ENCODE assay signal across 39 cellular contexts in genomic region chrX:143869018-143869417, GRCh38. TPM values are rescaled to one million over a fixed set of nuclear protein-coding genes. Genes with fewer than 3 reads are reported as not detected.
"Had no signal": no experiment of that assay in that cellular context is flagged by ENCODE, and none has a peak within 500 bp of the region (broad histone marks: within the 10 kb centered on the region; RNA-seq: fewer than 3 reads in every experiment).

No MANE protein-coding gene starts in this region.

- H3K27ac ChIP-seq: cardiac muscle cell, VCaP had no signal

- H3K9me3 Mint-ChIP-seq: activated naive CD4-positive, alpha-beta T cell treated with anti-CD3 and anti-CD28 coated beads, Interleukin-2, amount 10 ng/mL, durations not matched to agents 7 days and 5 days; activated naive CD4-positive, alpha-beta T cell treated with anti-CD3 and anti-CD28 coated beads, Interleukin-2, amount 50 U/mL, for 24 hours; activated naive CD8-positive, alpha-beta T cell treated with anti-CD3 and anti-CD28 coated beads, Interleukin-2, amount 10 ng/mL, durations not matched to agents 7 days and 5 days; activated naive CD8-positive, alpha-beta T cell treated with anti-CD3 and anti-CD28 coated beads, Interleukin-2, amount 50 U/mL, for 24 hours; activated T-cell treated with anti-CD3 and anti-CD28 coated beads, Interleukin-2, amount 50 U/mL, for 24 hours; central memory CD8-positive, alpha-beta T cell; T-helper 1 cell treated with Interleukin-12 subunit alpha and Interleukin-12 subunit beta and Interleukin-4 antibody, amounts not matched to agents 30 μg/mL and 1 μg/mL, for 36 hours had no signal

- H3K27me3 ChIP-seq: cardiac muscle cell had no signal

- H3K4me3 Mint-ChIP-seq: activated B cell treated with CpG ODN at 0.5 μM for 24 hours; activated CD4-positive, alpha-beta memory T cell treated with anti-CD3 and anti-CD28 coated beads for 36 hours; activated CD4-positive, alpha-beta T cell treated with anti-CD3 and anti-CD28 coated beads, Interleukin-2, amount 10 ng/mL, durations not matched to agents 24 days and 14 days; activated CD8-positive, alpha-beta memory T cell treated with anti-CD3 and anti-CD28 coated beads, Interleukin-2, amount 10 ng/mL, durations not matched to agents 7 days and 5 days; activated CD8-positive, alpha-beta T cell treated with anti-CD3 and anti-CD28 coated beads, Interleukin-2, amount 10 ng/mL, durations not matched to agents 7 days and 5 days; activated naive CD4-positive, alpha-beta T cell treated with anti-CD3 and anti-CD28 coated beads, Interleukin-2, amount 10 ng/mL, durations not matched to agents 7 days and 5 days; activated naive CD4-positive, alpha-beta T cell treated with anti-CD3 and anti-CD28 coated beads, Interleukin-2, amount 50 U/mL, for 24 hours; activated naive CD8-positive, alpha-beta T cell; activated naive CD8-positive, alpha-beta T cell treated with anti-CD3 and anti-CD28 coated beads, Interleukin-2, amount 10 ng/mL, durations not matched to agents 7 days and 5 days; activated naive CD8-positive, alpha-beta T cell treated with anti-CD3 and anti-CD28 coated beads, Interleukin-2, amount 50 U/mL, for 24 hours; activated T-cell treated with anti-CD3 and anti-CD28 coated beads, Interleukin-2, amount 50 U/mL, for 24 hours; brain; central memory CD8-positive, alpha-beta T cell; T-helper 1 cell treated with Interleukin-12 subunit alpha and Interleukin-12 subunit beta and Interleukin-4 antibody, amounts not matched to agents 30 μg/mL and 1 μg/mL, for 36 hours; T-helper 2 cell treated with Interferon-gamma antibody and Interleukin-4, amounts not matched to agents 5 μg/mL and 100 μg/mL, for 36 hours had no signal

- H3K27me3 Mint-ChIP-seq: activated B cell treated with CpG ODN at 0.5 μM for 24 hours; activated CD4-positive, alpha-beta memory T cell treated with anti-CD3 and anti-CD28 coated beads for 36 hours; activated CD4-positive, alpha-beta T cell treated with anti-CD3 and anti-CD28 coated beads, Interleukin-2, amount 10 ng/mL, durations not matched to agents 24 days and 14 days; activated CD8-positive, alpha-beta memory T cell treated with anti-CD3 and anti-CD28 coated beads, Interleukin-2, amount 10 ng/mL, durations not matched to agents 7 days and 5 days; activated naive CD4-positive, alpha-beta T cell treated with anti-CD3 and anti-CD28 coated beads, Interleukin-2, amount 10 ng/mL, durations not matched to agents 7 days and 5 days; activated naive CD4-positive, alpha-beta T cell treated with anti-CD3 and anti-CD28 coated beads, Interleukin-2, amount 50 U/mL, for 24 hours; activated naive CD8-positive, alpha-beta T cell; activated naive CD8-positive, alpha-beta T cell treated with anti-CD3 and anti-CD28 coated beads, Interleukin-2, amount 10 ng/mL, durations not matched to agents 7 days and 5 days; activated naive CD8-positive, alpha-beta T cell treated with anti-CD3 and anti-CD28 coated beads, Interleukin-2, amount 50 U/mL, for 24 hours; central memory CD8-positive, alpha-beta T cell had no signal

- H3K4me3 ChIP-seq: cardiac muscle cell had no signal

- DNase-seq: activated B cell treated with CpG ODN at 0.5 μM for 24 hours; activated CD4-positive, alpha-beta memory T cell treated with anti-CD3 and anti-CD28 coated beads for 36 hours; activated CD4-positive, alpha-beta T cell treated with anti-CD3 and anti-CD28 coated beads for 4 hours; activated CD4-positive, alpha-beta T cell treated with anti-CD3 and anti-CD28 coated beads, Interleukin-2, amount 10 ng/mL, durations not matched to agents 24 days and 14 days; activated CD4-positive, alpha-beta T cell treated with anti-CD3 and anti-CD28 coated beads, Interleukin-2, amount 50 U/mL, for 1 hour; activated CD4-positive, alpha-beta T cell treated with anti-CD3 and anti-CD28 coated beads, Interleukin-2, amount 50 U/mL, for 4 hours; activated CD4-positive, CD25-positive, alpha-beta regulatory T cell treated with anti-CD3 and anti-CD28 coated beads, Interleukin-2, amount 50 U/mL, for 72 hours; activated CD8-positive, alpha-beta memory T cell treated with anti-CD3 and anti-CD28 coated beads for 24 hours; activated CD8-positive, alpha-beta memory T cell treated with anti-CD3 and anti-CD28 coated beads, Interleukin-2, amount 10 ng/mL, durations not matched to agents 7 days and 5 days; activated CD8-positive, alpha-beta memory T cell treated with anti-CD3 and anti-CD28 coated beads, Interleukin-2, amount 50 U/mL, for 48 hours; activated CD8-positive, alpha-beta T cell treated with anti-CD3 and anti-CD28 coated beads, Interleukin-2, amount 10 ng/mL, durations not matched to agents 7 days and 5 days; activated effector memory CD4-positive, alpha-beta T cell treated with Interleukin-2 at 50 U/mL for 16 hours; activated gamma-delta T cell; activated naive CD4-positive, alpha-beta T cell treated with anti-CD3 and anti-CD28 coated beads, Interleukin-2, amount 10 ng/mL, durations not matched to agents 7 days and 5 days; activated naive CD4-positive, alpha-beta T cell treated with Interleukin-2 at 50 U/mL for 16 hours; activated naive CD8-positive, alpha-beta T cell treated with anti-CD3 and anti-CD28 coated beads, Interleukin-2, amount 10 ng/mL, durations not matched to agents 7 days and 5 days; activated naive CD8-positive, alpha-beta T cell treated with anti-CD3 and anti-CD28 coated beads, Interleukin-2, amount 50 U/mL, for 24 hours; activated T-cell treated with anti-CD3 and anti-CD28 coated beads, Interleukin-2, amount 50 U/mL, for 24 hours; activated T-cell treated with anti-CD3 and anti-CD28 coated beads, Interleukin-2, amount 50 U/mL, for 48 hours; amniotic stem cell; aorta; caudate nucleus; cerebellar nuclear complex; T-helper 1 cell; T-helper 2 cell; T-helper 9 cell had no signal

- H3K36me3 ChIP-seq: cardiac muscle cell had no signal

- FAIRE-seq: bronchial epithelial cell, TTC549 had no signal

- ATAC-seq: activated CD8-positive, alpha-beta memory T cell treated with anti-CD3 and anti-CD28 coated beads, Interleukin-2, amount 10 ng/mL, durations not matched to agents 7 days and 5 days; activated CD8-positive, alpha-beta T cell treated with anti-CD3 and anti-CD28 coated beads, Interleukin-2, amount 10 ng/mL, durations not matched to agents 7 days and 5 days; activated naive CD8-positive, alpha-beta T cell treated with anti-CD3 and anti-CD28 coated beads, Interleukin-2, amount 50 U/mL, for 24 hours had no signal

- H3K36me3 Mint-ChIP-seq: activated CD4-positive, alpha-beta memory T cell treated with anti-CD3 and anti-CD28 coated beads for 36 hours; activated CD8-positive, alpha-beta memory T cell treated with anti-CD3 and anti-CD28 coated beads, Interleukin-2, amount 10 ng/mL, durations not matched to agents 7 days and 5 days; activated naive CD4-positive, alpha-beta T cell treated with anti-CD3 and anti-CD28 coated beads, Interleukin-2, amount 10 ng/mL, durations not matched to agents 7 days and 5 days; activated naive CD4-positive, alpha-beta T cell treated with anti-CD3 and anti-CD28 coated beads, Interleukin-2, amount 50 U/mL, for 24 hours; activated naive CD8-positive, alpha-beta T cell; activated naive CD8-positive, alpha-beta T cell treated with anti-CD3 and anti-CD28 coated beads, Interleukin-2, amount 10 ng/mL, durations not matched to agents 7 days and 5 days; brain had no signal

- H3K27ac Mint-ChIP-seq: activated B cell treated with CpG ODN at 0.5 μM for 24 hours; activated CD4-positive, alpha-beta memory T cell treated with anti-CD3 and anti-CD28 coated beads for 36 hours; activated CD4-positive, alpha-beta T cell treated with anti-CD3 and anti-CD28 coated beads, Interleukin-2, amount 10 ng/mL, durations not matched to agents 24 days and 14 days; activated CD8-positive, alpha-beta memory T cell treated with anti-CD3 and anti-CD28 coated beads, Interleukin-2, amount 10 ng/mL, durations not matched to agents 7 days and 5 days; activated CD8-positive, alpha-beta T cell treated with anti-CD3 and anti-CD28 coated beads, Interleukin-2, amount 10 ng/mL, durations not matched to agents 7 days and 5 days; activated naive CD4-positive, alpha-beta T cell treated with anti-CD3 and anti-CD28 coated beads, Interleukin-2, amount 10 ng/mL, durations not matched to agents 7 days and 5 days; activated naive CD4-positive, alpha-beta T cell treated with anti-CD3 and anti-CD28 coated beads, Interleukin-2, amount 50 U/mL, for 24 hours; activated naive CD8-positive, alpha-beta T cell; activated naive CD8-positive, alpha-beta T cell treated with anti-CD3 and anti-CD28 coated beads, Interleukin-2, amount 10 ng/mL, durations not matched to agents 7 days and 5 days; activated naive CD8-positive, alpha-beta T cell treated with anti-CD3 and anti-CD28 coated beads, Interleukin-2, amount 50 U/mL, for 24 hours; activated T-cell treated with anti-CD3 and anti-CD28 coated beads, Interleukin-2, amount 50 U/mL, for 24 hours; activated T-helper 2 cell treated with anti-CD3 and anti-CD28 coated beads, Interferon-gamma antibody, Interleukin-2, Interleukin-4, amounts not matched to agents 10 μg/mL and 5 μg/mL and 100 μg/mL, durations not matched to agents 14 hours and 24 hours and 36 hours; brain; T-helper 1 cell treated with Interleukin-12 subunit alpha and Interleukin-12 subunit beta and Interleukin-4 antibody, amounts not matched to agents 30 μg/mL and 1 μg/mL, for 36 hours; T-helper 2 cell treated with Interferon-gamma antibody and Interleukin-4, amounts not matched to agents 5 μg/mL and 100 μg/mL, for 36 hours had no signal

- H3K4me1 Mint-ChIP-seq: activated B cell treated with CpG ODN at 0.5 μM for 24 hours; activated CD4-positive, alpha-beta T cell treated with anti-CD3 and anti-CD28 coated beads, Interleukin-2, amount 10 ng/mL, durations not matched to agents 24 days and 14 days; activated CD8-positive, alpha-beta memory T cell treated with anti-CD3 and anti-CD28 coated beads, Interleukin-2, amount 10 ng/mL, durations not matched to agents 7 days and 5 days; activated naive CD4-positive, alpha-beta T cell treated with anti-CD3 and anti-CD28 coated beads, Interleukin-2, amount 10 ng/mL, durations not matched to agents 7 days and 5 days; activated naive CD4-positive, alpha-beta T cell treated with anti-CD3 and anti-CD28 coated beads, Interleukin-2, amount 50 U/mL, for 24 hours; activated naive CD8-positive, alpha-beta T cell treated with anti-CD3 and anti-CD28 coated beads, Interleukin-2, amount 10 ng/mL, durations not matched to agents 7 days and 5 days; activated naive CD8-positive, alpha-beta T cell treated with anti-CD3 and anti-CD28 coated beads, Interleukin-2, amount 50 U/mL, for 24 hours; brain; central memory CD8-positive, alpha-beta T cell had no signal

RNA-seq across cellular contexts. Expression of gene UBE2NL, which starts 14.9 kb away (rescaled TPM):
- total RNA-seq: activated B cell treated with CpG ODN at 0.5 μM for 24 hours; activated CD4-positive, alpha-beta memory T cell treated with anti-CD3 and anti-CD28 coated beads for 36 hours; activated CD4-positive, alpha-beta T cell treated with anti-CD3 and anti-CD28 coated beads, Interleukin-2, amount 10 ng/mL, durations not matched to agents 24 days and 14 days; activated CD8-positive, alpha-beta memory T cell treated with anti-CD3 and anti-CD28 coated beads, Interleukin-2, amount 10 ng/mL, durations not matched to agents 7 days and 5 days; activated CD8-positive, alpha-beta T cell treated with anti-CD3 and anti-CD28 coated beads, Interleukin-2, amount 10 ng/mL, durations not matched to agents 7 days and 5 days; activated naive CD8-positive, alpha-beta T cell treated with anti-CD3 and anti-CD28 coated beads, Interleukin-2, amount 10 ng/mL, durations not matched to agents 7 days and 5 days; activated T-helper 2 cell treated with anti-CD3 and anti-CD28 coated beads, Interferon-gamma antibody, Interleukin-2, Interleukin-4, amounts not matched to agents 10 μg/mL and 5 μg/mL and 100 μg/mL, durations not matched to agents 14 hours and 24 hours and 36 hours; aorta; bronchial epithelial cell; cardiac muscle cell; chondrocyte had no signal
- polyA plus RNA-seq: adipose tissue, aorta, cardiac muscle cell had no signal
